ENCODE assay signal across 9 cellular contexts in the genomic region with DNA sequence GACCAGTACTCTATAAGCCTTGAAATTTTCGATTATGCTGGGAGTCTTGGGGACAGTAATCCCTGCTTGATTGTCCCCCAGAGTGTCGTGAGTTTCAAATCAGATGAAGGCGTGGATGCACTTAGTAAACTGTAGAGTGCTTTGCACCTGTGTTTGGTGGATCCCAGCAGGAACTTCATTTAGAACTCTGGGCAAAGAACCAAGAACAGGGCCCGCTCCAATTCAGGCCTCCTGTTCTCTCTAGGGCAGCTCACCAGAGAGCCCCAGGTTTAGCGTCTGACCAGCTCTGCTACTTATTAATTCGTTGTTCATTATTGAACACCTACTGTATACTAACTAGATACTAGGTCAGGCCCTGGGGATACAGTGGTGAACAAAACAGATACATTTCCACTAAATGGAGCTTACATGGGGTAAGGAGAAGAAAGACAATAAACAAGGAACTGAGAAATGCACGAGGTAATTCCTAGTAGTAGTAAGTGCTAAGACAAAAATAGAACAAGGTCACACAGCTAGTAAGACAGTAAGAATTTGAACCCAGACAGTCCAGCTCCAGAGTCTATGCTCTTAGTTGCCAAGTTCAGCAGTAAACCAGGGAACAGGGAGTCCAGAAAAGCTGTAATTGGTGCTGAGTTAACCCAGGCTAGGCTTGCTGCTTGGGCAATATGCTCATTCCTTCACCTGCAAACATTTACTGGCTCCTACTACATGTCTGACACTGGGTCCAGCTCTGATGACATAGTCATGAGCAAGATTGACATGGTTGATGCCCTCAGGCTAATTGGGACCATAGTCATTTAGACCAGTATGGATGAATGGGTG. TPM values are rescaled to one million over a fixed set of nuclear protein-coding genes. Genes with fewer than 3 reads are reported as not detected.
DNase-seq lines count a peak whose midpoint lies in the region; ATAC-seq, FAIRE-seq and TF ChIP-seq lines count a peak whose summit lies in the region.
"Had no signal": no experiment of that assay in that cellular context is flagged by ENCODE, and none has a peak within 500 bp of the region (broad histone marks: within the 10 kb centered on the region; RNA-seq: fewer than 3 reads in every experiment).

No MANE protein-coding gene starts in this region.

- intact Hi-C loops in CD4-positive, alpha-beta T cell (cut with DNase I, micrococcal nuclease) = loop anchor here (2.0 to 10.0 kb wide), 4 partner anchors 29 to 83 kb away; a partner anchor contains a TSS
- intact Hi-C loops in naive thymus-derived CD4-positive, alpha-beta T cell (cut with micrococcal nuclease) = loop anchor here (1.0 to 5.0 kb wide), 5 partner anchors 9 to 237 kb away; a partner anchor contains a TSS

- no peaks in the 10 kb centered on the region for H3K27me3 Mint-ChIP-seq in CD4-positive, alpha-beta T cell
- H3K27me3 Mint-ChIP-seq in naive thymus-derived CD4-positive, alpha-beta T cell = no peaks in the 10 kb centered on the region

- no peaks in the 10 kb centered on the region for H3K9me2 ChIP-seq in Loucy (replicated peaks; ENCODE audit: low read depth, low read length)

- no peaks in the 10 kb centered on the region for H3K27me3 ChIP-seq in CD4-positive, alpha-beta T cell (ENCODE audit: control insufficient read depth, insufficient read depth, low read length)
- H3K27me3 ChIP-seq in Loucy (ENCODE audit: insufficient read depth, low read length, poor library complexity, severe bottlenecking) (no peaks in the 10 kb centered on the region), bronchial epithelial cell (ENCODE audit: control insufficient read depth, insufficient read depth, low read length) (no peaks in the 10 kb centered on the region)
- no peaks in the 10 kb centered on the region for H3K27me3 ChIP-seq in naive thymus-derived CD4-positive, alpha-beta T cell (ENCODE audit: control insufficient read depth in 2 of 2, insufficient read depth in 2 of 2, low read length in 2 of 2)

- H3K9me3 ChIP-seq in CD4-positive, alpha-beta T cell (ENCODE audit: control insufficient read depth, low read length) = no peaks in the 10 kb centered on the region
- H3K9me3 ChIP-seq in Loucy (ENCODE audit: insufficient read depth, low read depth, low read length) = no peaks in the 10 kb centered on the region
- H3K9me3 ChIP-seq in naive thymus-derived CD4-positive, alpha-beta T cell (ENCODE audit: control insufficient read depth in 2 of 3, low read length in 3 of 3) = no peaks in the 10 kb centered on the region

- no peaks in the 10 kb centered on the region for H3K9me3 Mint-ChIP-seq in CD4-positive, alpha-beta T cell
- peaks cover 0 to 4% (median 0%) of the 10 kb centered on the region in 11 donors for H3K9me3 Mint-ChIP-seq in naive thymus-derived CD4-positive, alpha-beta T cell

- H3K4me1 Mint-ChIP-seq in CD4-positive, alpha-beta T cell (ENCODE audit: low read depth) = peaks cover 50% of the 10 kb centered on the region
- H3K4me1 Mint-ChIP-seq in naive thymus-derived CD4-positive, alpha-beta T cell = peaks cover 38 to 57% (median 50%) of the 10 kb centered on the region in 7 donors

- peaks cover 42% of the 10 kb centered on the region for H3K79me2 ChIP-seq in Loucy (ENCODE audit: insufficient read depth, low read length)

- H3K36me3 ChIP-seq in Loucy (ENCODE audit: insufficient read depth, low read length) (peaks cover 13% of the 10 kb centered on the region; the same call in 1 of the 2 replicates), bronchial epithelial cell (ENCODE audit: control insufficient read depth, insufficient read depth, low read length) (no peaks in the 10 kb centered on the region)
- peaks cover 0 to 34% (median 6%) of the 10 kb centered on the region in 3 experiments for H3K36me3 ChIP-seq in naive thymus-derived CD4-positive, alpha-beta T cell (ENCODE audit: control insufficient read depth in 2 of 3, insufficient read depth in 3 of 3, low read length in 3 of 3)

- CTCF ChIA-PET in CD4-positive, alpha-beta T cell (lab: Charles Lee) = interaction anchor here (0.6 to 1.7 kb wide), 2 partner anchors 36 to 286 kb away, joined by 4 to 5 read pairs; no protein-coding TSS in a partner anchor
- CTCF ChIA-PET in naive thymus-derived CD4-positive, alpha-beta T cell (lab: Charles Lee) = interaction anchor here (0.6 to 1.2 kb wide), 2 partner anchors 21 to 79 kb away, joined by 4 read pairs; no protein-coding TSS in a partner anchor

- peak overlapping the region; percentile 84 for H3K4me2 ChIP-seq in Loucy (ENCODE audit: low read depth, low read length, poor library complexity, severe bottlenecking)

- no peak for FAIRE-seq in bronchial epithelial cell (lab: Jason Lieb, UNC)

- H4K20me1 ChIP-seq in Loucy (ENCODE audit: insufficient read depth, low read length, poor library complexity, severe bottlenecking) = no peaks in the 10 kb centered on the region

- H3K36me3 Mint-ChIP-seq in CD4-positive, alpha-beta T cell (ENCODE audit: low read depth) = peaks cover 56% of the 10 kb centered on the region
- peaks cover 9 to 34% (median 19%) of the 10 kb centered on the region in 5 donors for H3K36me3 Mint-ChIP-seq in naive thymus-derived CD4-positive, alpha-beta T cell

- peak overlapping the region; percentile 92 for H3K4me3 Mint-ChIP-seq in CD4-positive, alpha-beta T cell
- peak overlapping the region; percentile 91 to 95 (median 92) for H3K4me3 Mint-ChIP-seq in naive thymus-derived CD4-positive, alpha-beta T cell

- TF ChIP-seq CTCF in CD4-positive, alpha-beta T cell (IDR thresholded peaks at IDR 0.05) = no peak
- no peak for TF ChIP-seq CTCF in Loucy (conservative IDR thresholded peaks at IDR 0.05; ENCODE audit: low read length)
- no peak for TF ChIP-seq CTCF in bronchial epithelial cell (IDR thresholded peaks at IDR 0.05; ENCODE audit: insufficient read depth, low read length, severe bottlenecking)
- no peak for TF ChIP-seq CTCF in GM10266 (IDR thresholded peaks at IDR 0.05; ENCODE audit: control insufficient read depth, insufficient read depth, low read depth, missing control alignments)

- TF ChIP-seq POLR2A in GM18505 (IDR thresholded peaks at IDR 0.05; ENCODE audit: borderline replicate concordance, extremely low read depth, insufficient read depth, insufficient read length) = no peak

- H3K4me1 ChIP-seq in Loucy (ENCODE audit: insufficient read depth, low read length, poor library complexity, severe bottlenecking) = peaks cover 46% of the 10 kb centered on the region
- peaks cover 25 to 29% of the 10 kb centered on the region in 2 donors for H3K4me1 ChIP-seq in naive thymus-derived CD4-positive, alpha-beta T cell (ENCODE audit: control insufficient read depth in 2 of 2, insufficient read depth in 2 of 2, low read length in 2 of 2)

- peak overlapping the region; percentile 96 for H3K27ac Mint-ChIP-seq in CD4-positive, alpha-beta T cell
- H3K27ac Mint-ChIP-seq in naive thymus-derived CD4-positive, alpha-beta T cell = peak overlapping the region; percentile 79 to 97 (median 94)

- peak overlapping the region; percentile 88 for H3K9ac ChIP-seq in Loucy (ENCODE audit: low read depth, low read length, poor library complexity, severe bottlenecking)

- DNase-seq in CD4-positive, alpha-beta T cell = no peak
- DNase-seq in bronchial epithelial cell (ENCODE audit: low read depth) = peak; percentile 89
- peak in 1 of 9 donors; percentile 5 for DNase-seq in naive thymus-derived CD4-positive, alpha-beta T cell
- DNase-seq in NCI-H1436 (lab: John Stamatoyannopoulos, UW) = no peak
- no peak for DNase-seq in SHP77 (lab: John Stamatoyannopoulos, UW)
- no peak for DNase-seq in GM10266 (ENCODE audit: extremely low spot score)

- H3K4me3 ChIP-seq in Loucy (ENCODE audit: low read length, poor library complexity, severe bottlenecking) (peak overlapping the region; percentile 81), bronchial epithelial cell (ENCODE audit: low read depth, low read length) (no peak overlapping the region)
- peak overlapping the region; percentile 5 for H3K4me3 ChIP-seq in naive thymus-derived CD4-positive, alpha-beta T cell (ENCODE audit: low read length)

- H2AFZ ChIP-seq in Loucy (ENCODE audit: low read length) = no peak overlapping the region

- H3K27ac ChIP-seq in CD4-positive, alpha-beta T cell (ENCODE audit: low read depth, low read length) = peak overlapping the region; percentile 26
- H3K27ac ChIP-seq in naive thymus-derived CD4-positive, alpha-beta T cell (ENCODE audit: low read depth, low read length) = peak overlapping the region; percentile 82

- no peaks in the 10 kb centered on the region for H3F3A ChIP-seq in Loucy (ENCODE audit: low read depth)

- no peak for ATAC-seq in CD4-positive, alpha-beta T cell (ENCODE audit: poor library complexity)
- no peak for ATAC-seq in naive thymus-derived CD4-positive, alpha-beta T cell
- ATAC-seq in GM18505 (IDR thresholded peaks at IDR 0.05; ENCODE audit: unreplicated experiment) = no peak

- POLR2A ChIA-PET in CD4-positive, alpha-beta T cell (lab: Charles Lee) = interaction anchor here (1.0 to 5.1 kb wide), 9 partner anchors 8 to 199 kb away, joined by 3 to 34 read pairs (median 4); a partner anchor contains a TSS
- POLR2A ChIA-PET in naive thymus-derived CD4-positive, alpha-beta T cell (lab: Charles Lee) = interaction anchor here (0.5 to 7.3 kb wide), 11 partner anchors 8 to 134 kb away, joined by 3 to 104 read pairs (median 5); a partner anchor contains a TSS

RNA-seq across cellular contexts. Expression of a gene that starts 1.7 kb away (rescaled TPM):
- 10 to 100 TPM; 11.7 to 12.5 TPM for total RNA-seq in CD4-positive, alpha-beta T cell
- 1.1 and 1.7 TPM in 2 replicates for total RNA-seq in bronchial epithelial cell
- total RNA-seq in naive thymus-derived CD4-positive, alpha-beta T cell = 10 to 100 TPM; 14.8 to 32.8 (median 29.2) TPM
- polyA plus RNA-seq in naive thymus-derived CD4-positive, alpha-beta T cell = 10 to 100 TPM; 46.0 to 51.6 TPM

RNA-seq across cellular contexts. Expression of a gene that starts 29.1 kb away (rescaled TPM):
- total RNA-seq in CD4-positive, alpha-beta T cell = 10 to 100 TPM; 25.9 to 28.4 TPM
- not detected in 2 replicates for total RNA-seq in bronchial epithelial cell
- total RNA-seq in naive thymus-derived CD4-positive, alpha-beta T cell = 10 to 100 TPM; 12.0 to 87.1 (median 49.8) TPM
- polyA plus RNA-seq in naive thymus-derived CD4-positive, alpha-beta T cell = 1 to 10 TPM; 6.8 to 6.9 TPM
- total RNA-seq: H4 had no signal

RNA-seq across cellular contexts. Expression of a gene that starts 51.0 kb away (rescaled TPM):
- 100 to 1,000 TPM; 141 to 147 TPM for total RNA-seq in CD4-positive, alpha-beta T cell
- total RNA-seq in bronchial epithelial cell = 17.6 and 18.6 TPM in 2 replicates
- 100 to 1,000 TPM in 4 of 5 experiments, 10 to 100 TPM in 1; 80.4 to 169 (median 139) TPM for total RNA-seq in naive thymus-derived CD4-positive, alpha-beta T cell
- 10 to 100 TPM; 32.8 to 50.4 TPM for polyA plus RNA-seq in naive thymus-derived CD4-positive, alpha-beta T cell

Comparison
In these comparisons a context has a peak if more than half of its experiments do, and no peak if none do; other contexts are left out.
1. RNA of a gene that starts 29.1 kb away (total RNA-seq): 12.0 to 87.1 TPM in naive thymus-derived CD4-positive, alpha-beta T cell and 25.9 to 28.4 TPM in CD4-positive, alpha-beta T cell; not detected in bronchial epithelial cell; every median in the first group is over 10 times any median in the second.